ENCODE assay signal across 8 cellular contexts in genomic region chr20:56392282-56393132, GRCh38.
A peak's percentile ranks its signal among the peaks of the same experiment; 100 is the strongest.
DNase-seq lines count a peak whose midpoint lies in the region; ATAC-seq and FAIRE-seq lines count a peak whose summit lies in the region.

Gene CSTF1 (plus strand): TSS chr20:56392645. CDS start chr20:56395553, 2,908 bp downstream.

- FAIRE-seq in GM19239 (lab: Jason Lieb, UNC) = peak; percentile 85

- peak within 1 kb of the TSS; percentile 94 for H3K27ac ChIP-seq in cingulate gyrus (ENCODE audit: low read depth, low read length)

- ATAC-seq in HG03457 (IDR thresholded peaks at IDR 0.05; ENCODE audit: unreplicated experiment) = peak; percentile 93

- peak; percentile 99 for DNase-seq in Ammon's horn (ENCODE audit: low spot score)
- DNase-seq in GM19239 (ENCODE audit: insufficient read length, low spot score) = peak; percentile 94
- peak; percentile 95 for DNase-seq in NCI-H524 treated with DMSO at 0.1 percent for 48 hours (lab: John Stamatoyannopoulos, UW)
- peak; percentile 98 to 99 for DNase-seq in activated CD4-positive, alpha-beta T cell treated with anti-CD3 and anti-CD28 coated beads for 4 hours
- peak; percentile 100 for DNase-seq in kidney tubule cell (ENCODE audit: low spot score)
- DNase-seq in stimulated activated CD4-positive, alpha-beta T cell treated with anti-CD3 and anti-CD28 coated beads, Interleukin-1b, Interleukin-23, amount 100 ng/mL, for 4 hours (ENCODE audit: low read depth in 2 of 2) = peak; percentile 98

Comparison
In these comparisons a context has a peak if more than half of its experiments do, and no peak if none do; other contexts are left out.
1. Peak in every context shown above with its lines: DNase-seq, ATAC-seq and H3K27ac ChIP-seq.